Comparison of ENCODE assay signal across 26 cellular contexts in genomic region chr21:43817157-43818086, GRCh38. TPM values are rescaled to one million over a fixed set of nuclear protein-coding genes. Genes with fewer than 3 reads are reported as not detected.
DNase-seq lines count a peak whose midpoint lies in the region; ATAC-seq and TF ChIP-seq lines count a peak whose summit lies in the region.
"Had no signal": no experiment of that assay in that cellular context is flagged by ENCODE, and none has a peak within 500 bp of the region (broad histone marks: within the 10 kb centered on the region; RNA-seq: fewer than 3 reads in every experiment).

No MANE protein-coding gene starts in this region.

- H3K9me3 ChIP-seq in left ventricle myocardium inferior (replicated peaks) (peaks cover 8% of the 10 kb centered on the region), upper lobe of right lung (no peaks in the 10 kb centered on the region), ascending aorta (no peaks in the 10 kb centered on the region)
- H3K9me3 ChIP-seq: MG63 had no signal

- H3K27ac ChIP-seq in left ventricle myocardium inferior (replicated peaks) (no peak overlapping the region), upper lobe of right lung (no peak overlapping the region), ascending aorta (no peak overlapping the region)
- H3K27ac ChIP-seq: esophagus muscularis mucosa, foreskin keratinocyte, neural progenitor cell, SK-N-MC, tibial artery had no signal

- ATAC-seq in left cardiac atrium = no peak
- peak; percentile 13 for ATAC-seq in upper lobe of right lung
- ATAC-seq: foreskin keratinocyte had no signal

- H3K27me3 ChIP-seq in left ventricle myocardium inferior (ENCODE audit: low read depth) (no peaks in the 10 kb centered on the region), upper lobe of right lung (no peaks in the 10 kb centered on the region), ascending aorta (no peaks in the 10 kb centered on the region)
- H3K27me3 ChIP-seq: foreskin keratinocyte, heart right ventricle, MG63, neural progenitor cell had no signal

- TF ChIP-seq CTCF in left ventricle myocardium inferior (IDR thresholded peaks at IDR 0.05; ENCODE audit: borderline replicate concordance) (no peak), upper lobe of right lung (IDR thresholded peaks at IDR 0.05) (no peak), ascending aorta (IDR thresholded peaks at IDR 0.05) (no peak)

- H3K4me1 ChIP-seq in left ventricle myocardium inferior (no peaks in the 10 kb centered on the region), upper lobe of right lung (peaks cover 3% of the 10 kb centered on the region), ascending aorta (no peaks in the 10 kb centered on the region)

- H3K4me3 ChIP-seq in left ventricle myocardium inferior (no peak overlapping the region), upper lobe of right lung (no peak overlapping the region), ascending aorta (no peak overlapping the region)
- H3K4me3 ChIP-seq: esophagus muscularis mucosa, heart right ventricle, MG63, neural progenitor cell, SK-N-MC, tibial artery had no signal

- intact Hi-C loops in left cardiac atrium (cut with DNase I) (loop anchor here (10.0 kb wide), 2 partner anchors 47 to 147 kb away; partner anchors contain the start of gene AGPAT3 (in 1 of the 2)), left ventricle myocardium inferior (cut with micrococcal nuclease) (no loop called here), upper lobe of right lung (cut with DNase I) (no loop called here), ascending aorta (cut with DNase I) (no loop called here)

- DNase-seq in left cardiac atrium (peak; percentile 18), left ventricle myocardium inferior (no peak), NCI-H1694 (lab: John Stamatoyannopoulos, UW) (peak; percentile 64), islet precursor cell (peak; percentile 51), upper lobe of right lung (no peak), superior temporal gyrus (ENCODE audit: extremely low spot score) (no peak), ascending aorta (ENCODE audit: low spot score in 2 of 2) (no peak), KG1 (lab: John Stamatoyannopoulos, UW) (no peak)
- DNase-seq: activated CD4-positive, alpha-beta memory T cell treated with anti-CD3 and anti-CD28 coated beads for 36 hours; activated CD4-positive, CD25-positive, alpha-beta regulatory T cell treated with anti-CD3 and anti-CD28 coated beads, Interleukin-2, amount 50 U/mL, for 72 hours; activated CD8-positive, alpha-beta memory T cell treated with anti-CD3 and anti-CD28 coated beads, Interleukin-2, amount 50 U/mL, for 48 hours; anterior cingulate cortex; caudate nucleus; cortex of kidney; foreskin keratinocyte; GF-D8; heart right ventricle; HFFc6; MG63; NCI-H1417; NCI-H446; RPMI8226; tibial artery had no signal

- H3K36me3 ChIP-seq in left ventricle myocardium inferior = no peaks in the 10 kb centered on the region
- H3K36me3 ChIP-seq in upper lobe of right lung = no peaks in the 10 kb centered on the region
- no peaks in the 10 kb centered on the region for H3K36me3 ChIP-seq in ascending aorta
- H3K36me3 ChIP-seq: esophagus muscularis mucosa, heart right ventricle, MG63, neural progenitor cell, tibial artery had no signal

RNA-seq across cellular contexts. Expression of gene RRP1, which starts 28.0 kb away (rescaled TPM):
- 10 to 100 TPM; 10.6 to 14.9 TPM for total RNA-seq in left cardiac atrium
- total RNA-seq in left ventricle myocardium inferior = 8.5 TPM
- 19.0 TPM for total RNA-seq in upper lobe of right lung
- 52.0 TPM for total RNA-seq in ascending aorta

RNA-seq across cellular contexts. Expression of gene CSTB, which starts 41.3 kb away (rescaled TPM):
- 10 to 100 TPM; 33.0 to 40.2 TPM for total RNA-seq in left cardiac atrium
- 40.6 TPM for total RNA-seq in left ventricle myocardium inferior
- total RNA-seq in upper lobe of right lung = 148 TPM
- 8.7 TPM for total RNA-seq in ascending aorta

RNA-seq across cellular contexts. Expression of gene AGPAT3, which starts 47.6 kb away (rescaled TPM):
- total RNA-seq in left cardiac atrium = 10 to 100 TPM; 65.1 to 69.4 TPM
- total RNA-seq in left ventricle myocardium inferior = 79.6 TPM
- total RNA-seq in upper lobe of right lung = 86.0 TPM
- 65.9 TPM for total RNA-seq in ascending aorta

Comparison
In these comparisons a context has a peak if more than half of its experiments do, and no peak if none do; other contexts are left out.
1. DNase-seq: peak in left cardiac atrium (single experiment), NCI-H1694 (single experiment) and islet precursor cell (single experiment); none in left ventricle myocardium inferior (single experiment), upper lobe of right lung (single experiment), superior temporal gyrus (single experiment), ascending aorta (0 of 2) and KG1 (single experiment).
2. intact Hi-C loops: an anchor here in left cardiac atrium (10.0 kb wide); none called in left ventricle myocardium inferior, upper lobe of right lung and ascending aorta.